Comparison of ENCODE assay signal across 1 cellular context in the genomic region with DNA sequence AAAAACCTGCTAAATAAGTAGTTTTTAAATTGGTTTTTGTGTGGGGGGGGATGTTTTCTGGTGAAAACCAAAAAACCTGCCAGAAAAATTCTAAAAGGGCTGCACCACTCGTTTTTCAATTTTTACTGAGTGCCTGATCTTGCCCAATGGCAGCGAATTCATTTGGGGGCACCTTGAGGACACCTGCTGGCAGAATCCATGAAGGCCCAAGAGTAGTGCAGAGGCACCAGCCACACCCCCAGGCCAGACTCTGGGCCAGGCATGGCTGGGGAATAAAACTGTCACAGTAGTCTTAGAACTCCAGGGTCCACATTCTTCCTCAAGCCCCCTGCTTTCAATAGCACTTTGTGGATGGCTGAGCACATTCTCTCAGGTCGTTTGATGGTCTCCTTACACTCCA.
TF ChIP-seq lines count a peak whose summit lies in the region.

No MANE protein-coding gene starts in this region.

TF ChIP-seq in Ishikawa, 13 proteins besides CTCF, POLR2A, EP300 and RAD21 (continued from another document):
- TF ChIP-seq, protein P1, sequence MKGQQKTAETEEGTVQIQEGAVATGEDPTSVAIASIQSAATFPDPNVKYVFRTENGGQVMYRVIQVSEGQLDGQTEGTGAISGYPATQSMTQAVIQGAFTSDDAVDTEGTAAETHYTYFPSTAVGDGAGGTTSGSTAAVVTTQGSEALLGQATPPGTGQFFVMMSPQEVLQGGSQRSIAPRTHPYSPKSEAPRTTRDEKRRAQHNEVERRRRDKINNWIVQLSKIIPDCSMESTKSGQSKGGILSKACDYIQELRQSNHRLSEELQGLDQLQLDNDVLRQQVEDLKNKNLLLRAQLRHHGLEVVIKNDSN (IDR thresholded peaks at IDR 0.05) = no peak
- TF ChIP-seq, protein P2, sequence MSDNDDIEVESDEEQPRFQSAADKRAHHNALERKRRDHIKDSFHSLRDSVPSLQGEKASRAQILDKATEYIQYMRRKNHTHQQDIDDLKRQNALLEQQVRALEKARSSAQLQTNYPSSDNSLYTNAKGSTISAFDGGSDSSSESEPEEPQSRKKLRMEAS (IDR thresholded peaks at IDR 0.05) = no peak
- TF ChIP-seq ZBTB7A (IDR thresholded peaks at IDR 0.05; ENCODE audit: low read depth) (no peak), TCF12 (IDR thresholded peaks at IDR 0.05; ENCODE audit: low read depth) (no peak), CREB1 (IDR thresholded peaks at IDR 0.05; ENCODE audit: low read depth) (no peak), EGR1 (IDR thresholded peaks at IDR 0.05) (no peak), NFIC (IDR thresholded peaks at IDR 0.05) (no peak), CEBPB (IDR thresholded peaks at IDR 0.05) (no peak), YY1 (IDR thresholded peaks at IDR 0.05; ENCODE audit: low read depth) (no peak), TAF1 (IDR thresholded peaks at IDR 0.05; ENCODE audit: low read depth) (no peak)
- TF ChIP-seq, protein P3, sequence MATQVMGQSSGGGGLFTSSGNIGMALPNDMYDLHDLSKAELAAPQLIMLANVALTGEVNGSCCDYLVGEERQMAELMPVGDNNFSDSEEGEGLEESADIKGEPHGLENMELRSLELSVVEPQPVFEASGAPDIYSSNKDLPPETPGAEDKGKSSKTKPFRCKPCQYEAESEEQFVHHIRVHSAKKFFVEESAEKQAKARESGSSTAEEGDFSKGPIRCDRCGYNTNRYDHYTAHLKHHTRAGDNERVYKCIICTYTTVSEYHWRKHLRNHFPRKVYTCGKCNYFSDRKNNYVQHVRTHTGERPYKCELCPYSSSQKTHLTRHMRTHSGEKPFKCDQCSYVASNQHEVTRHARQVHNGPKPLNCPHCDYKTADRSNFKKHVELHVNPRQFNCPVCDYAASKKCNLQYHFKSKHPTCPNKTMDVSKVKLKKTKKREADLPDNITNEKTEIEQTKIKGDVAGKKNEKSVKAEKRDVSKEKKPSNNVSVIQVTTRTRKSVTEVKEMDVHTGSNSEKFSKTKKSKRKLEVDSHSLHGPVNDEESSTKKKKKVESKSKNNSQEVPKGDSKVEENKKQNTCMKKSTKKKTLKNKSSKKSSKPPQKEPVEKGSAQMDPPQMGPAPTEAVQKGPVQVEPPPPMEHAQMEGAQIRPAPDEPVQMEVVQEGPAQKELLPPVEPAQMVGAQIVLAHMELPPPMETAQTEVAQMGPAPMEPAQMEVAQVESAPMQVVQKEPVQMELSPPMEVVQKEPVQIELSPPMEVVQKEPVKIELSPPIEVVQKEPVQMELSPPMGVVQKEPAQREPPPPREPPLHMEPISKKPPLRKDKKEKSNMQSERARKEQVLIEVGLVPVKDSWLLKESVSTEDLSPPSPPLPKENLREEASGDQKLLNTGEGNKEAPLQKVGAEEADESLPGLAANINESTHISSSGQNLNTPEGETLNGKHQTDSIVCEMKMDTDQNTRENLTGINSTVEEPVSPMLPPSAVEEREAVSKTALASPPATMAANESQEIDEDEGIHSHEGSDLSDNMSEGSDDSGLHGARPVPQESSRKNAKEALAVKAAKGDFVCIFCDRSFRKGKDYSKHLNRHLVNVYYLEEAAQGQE (IDR thresholded peaks at IDR 0.05; ENCODE audit: low read depth) = no peak
